Comparison of ENCODE assay signal across 16 cellular contexts in the genomic region with DNA sequence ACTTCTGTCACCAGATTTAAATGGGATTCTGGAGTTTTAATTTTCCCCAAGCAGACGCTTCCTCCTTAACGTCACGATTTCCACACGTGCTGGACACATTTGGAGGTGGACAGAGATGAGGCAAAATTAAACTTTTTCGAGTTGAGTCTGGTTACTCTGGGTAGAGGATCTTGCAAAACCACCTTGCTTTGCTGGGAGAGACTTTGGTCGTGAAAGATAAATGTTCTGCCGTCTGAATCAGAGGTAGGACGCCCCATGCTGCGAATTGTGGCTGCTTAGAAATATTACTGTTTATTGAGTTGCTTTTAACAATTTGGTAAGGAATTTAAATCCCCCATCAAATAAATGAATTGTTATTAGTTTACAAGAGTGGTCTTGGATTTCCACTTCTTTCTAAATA. TPM values are rescaled to one million over a fixed set of nuclear protein-coding genes. Genes with fewer than 3 reads are reported as not detected.
"Had no signal": no experiment of that assay in that cellular context is flagged by ENCODE, and none has a peak within 500 bp of the region (broad histone marks: within the 10 kb centered on the region; RNA-seq: fewer than 3 reads in every experiment).

No MANE protein-coding gene starts in this region.

- DNase-seq: activated CD4-positive, alpha-beta T cell treated with anti-CD3 and anti-CD28 coated beads for 36 hours; activated CD8-positive, alpha-beta memory T cell treated with anti-CD3 and anti-CD28 coated beads, Interleukin-2, amount 50 U/mL, for 4 hours; activated CD8-positive, alpha-beta T cell treated with anti-CD3 and anti-CD28 coated beads for 36 hours; activated T-cell treated with anti-CD3 and anti-CD28 coated beads, Interleukin-2, amount 50 U/mL, for 72 hours; anterior cingulate cortex; esophagus squamous epithelium; foreskin keratinocyte; left cardiac atrium; lower lobe of right lung; midbrain; small intestine; stimulated activated naive CD4-positive, alpha-beta T cell; trophoblast cell had no signal

- H3K27ac Mint-ChIP-seq: activated CD4-positive, alpha-beta T cell treated with anti-CD3 and anti-CD28 coated beads for 36 hours; activated CD8-positive, alpha-beta T cell treated with anti-CD3 and anti-CD28 coated beads for 36 hours; activated naive CD8-positive, alpha-beta T cell treated with anti-CD3 and anti-CD28 coated beads, Interleukin-2, amount 10 ng/mL, durations not matched to agents 7 days and 5 days; activated T-cell treated with anti-CD3 and anti-CD28 coated beads, Interleukin-2, amount 50 U/mL, for 72 hours; T-helper 2 cell treated with Interferon-gamma antibody and Interleukin-4, amounts not matched to agents 5 μg/mL and 100 μg/mL, for 36 hours had no signal

- H3K36me3 Mint-ChIP-seq: activated naive CD8-positive, alpha-beta T cell treated with anti-CD3 and anti-CD28 coated beads, Interleukin-2, amount 10 ng/mL, durations not matched to agents 7 days and 5 days had no signal

- ATAC-seq: activated CD4-positive, alpha-beta T cell treated with anti-CD3 and anti-CD28 coated beads for 36 hours; activated CD8-positive, alpha-beta T cell treated with anti-CD3 and anti-CD28 coated beads for 36 hours; activated T-cell treated with anti-CD3 and anti-CD28 coated beads, Interleukin-2, amount 50 U/mL, for 72 hours; foreskin keratinocyte; left cardiac atrium; lower lobe of right lung had no signal

- H3K4me3 Mint-ChIP-seq: activated CD4-positive, alpha-beta T cell treated with anti-CD3 and anti-CD28 coated beads for 36 hours; activated CD8-positive, alpha-beta T cell treated with anti-CD3 and anti-CD28 coated beads for 36 hours; activated naive CD8-positive, alpha-beta T cell treated with anti-CD3 and anti-CD28 coated beads, Interleukin-2, amount 10 ng/mL, durations not matched to agents 7 days and 5 days; activated T-cell treated with anti-CD3 and anti-CD28 coated beads, Interleukin-2, amount 50 U/mL, for 72 hours; T-helper 2 cell treated with Interferon-gamma antibody and Interleukin-4, amounts not matched to agents 5 μg/mL and 100 μg/mL, for 36 hours had no signal

- H3K27me3 Mint-ChIP-seq: activated CD4-positive, alpha-beta T cell treated with anti-CD3 and anti-CD28 coated beads for 36 hours; activated CD8-positive, alpha-beta T cell treated with anti-CD3 and anti-CD28 coated beads for 36 hours had no signal

- H3K9me3 Mint-ChIP-seq: activated CD8-positive, alpha-beta T cell treated with anti-CD3 and anti-CD28 coated beads for 36 hours; activated naive CD8-positive, alpha-beta T cell treated with anti-CD3 and anti-CD28 coated beads, Interleukin-2, amount 10 ng/mL, durations not matched to agents 7 days and 5 days; activated T-cell treated with anti-CD3 and anti-CD28 coated beads, Interleukin-2, amount 50 U/mL, for 72 hours; T-helper 2 cell treated with Interferon-gamma antibody and Interleukin-4, amounts not matched to agents 5 μg/mL and 100 μg/mL, for 36 hours had no signal

RNA-seq across cellular contexts. Expression of gene CTCFL, which starts 46.8 kb away (rescaled TPM):
- total RNA-seq: activated CD4-positive, alpha-beta T cell treated with anti-CD3 and anti-CD28 coated beads for 36 hours; activated CD8-positive, alpha-beta T cell treated with anti-CD3 and anti-CD28 coated beads for 36 hours; activated naive CD8-positive, alpha-beta T cell treated with anti-CD3 and anti-CD28 coated beads, Interleukin-2, amount 10 ng/mL, durations not matched to agents 7 days and 5 days; activated T-cell treated with anti-CD3 and anti-CD28 coated beads, Interleukin-2, amount 50 U/mL, for 72 hours; foreskin keratinocyte; left cardiac atrium; lower lobe of right lung; right atrium auricular region had no signal
- polyA plus RNA-seq: foreskin keratinocyte had no signal
